ENCODE assay signal across 10 cellular contexts in the genomic region with DNA sequence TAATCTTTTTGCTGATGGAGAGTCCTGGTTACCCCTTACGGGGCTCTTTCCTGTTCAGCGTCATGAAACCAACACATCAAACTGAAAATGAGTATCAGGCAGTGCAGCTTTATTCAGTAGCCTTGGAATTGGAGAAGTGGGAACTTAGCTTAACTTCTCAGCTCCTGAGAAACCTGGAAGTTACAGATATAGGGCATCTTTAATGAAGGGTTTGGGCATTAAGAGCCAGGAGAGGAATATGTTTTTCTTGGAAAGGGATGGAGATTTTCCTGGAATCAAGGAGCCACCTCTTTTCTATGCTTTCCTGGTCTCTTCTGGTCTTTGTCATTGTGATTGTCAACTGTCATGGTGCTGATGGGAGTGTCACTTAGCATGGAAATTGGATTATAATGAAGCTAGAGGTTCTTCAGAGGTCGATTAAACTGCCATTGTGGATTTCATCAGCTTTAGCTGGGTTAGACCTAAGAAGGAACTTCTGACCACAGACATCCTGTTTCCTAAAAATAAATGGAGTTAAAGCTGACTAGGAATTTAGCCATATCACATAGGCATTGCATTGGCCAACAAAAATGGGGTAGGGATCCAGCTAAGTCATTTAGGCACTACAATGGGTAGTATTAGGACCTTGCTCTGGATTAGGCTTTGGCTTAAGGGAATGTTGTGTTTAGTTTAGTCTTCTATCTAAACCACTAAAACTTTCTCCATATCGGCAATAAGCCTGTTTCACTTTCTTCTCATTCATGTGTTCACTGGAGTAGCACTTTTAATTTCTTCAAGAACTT.
DNase-seq lines count a peak whose midpoint lies in the region; ATAC-seq, FAIRE-seq and TF ChIP-seq lines count a peak whose summit lies in the region.
"Had no signal": no experiment of that assay in that cellular context is flagged by ENCODE, and none has a peak within 500 bp of the region (broad histone marks: within the 10 kb centered on the region; RNA-seq: fewer than 3 reads in every experiment).

No MANE protein-coding gene starts in this region.

- no peak for TF ChIP-seq CTCF in K562 (IDR thresholded peaks at IDR 0.05 in 2 of 3, conservative IDR thresholded peaks at IDR 0.05 in 1 of 3; ENCODE audit: insufficient read depth in 2 of 3, low read depth in 1 of 3, low read length in 3 of 3)
- TF ChIP-seq CTCF in uterus (IDR thresholded peaks at IDR 0.05): no peak
- no peak for TF ChIP-seq CTCF in heart right ventricle (IDR thresholded peaks at IDR 0.05)

- no peak overlapping the region for H3K27ac ChIP-seq in K562 (ENCODE audit: extremely low read depth, low read depth, low read length)
- no peak overlapping the region for H3K27ac ChIP-seq in uterus
- H3K27ac ChIP-seq in heart right ventricle: no peak overlapping the region
- H3K27ac ChIP-seq: parathyroid adenoma had no signal

- H2AFZ ChIP-seq in K562 (ENCODE audit: low read depth, low read length): no peak overlapping the region
- H2AFZ ChIP-seq: parathyroid adenoma had no signal

- no peak for TF ChIP-seq EP300 in K562 (IDR thresholded peaks at IDR 0.05; ENCODE audit: low read length)

- WGBS in K562 (ENCODE audit: insufficient coverage, low coverage, missing lambda C conversion rate): 2% methylated on average over 4 of the region's 4 CpGs
- WGBS in heart right ventricle, 2 donors: 73% methylated on average over 4 of the region's 4 CpGs

- H3K79me2 ChIP-seq in K562 (ENCODE audit: control insufficient read depth, insufficient read depth, low read length): no peaks in the 10 kb centered on the region

- H3K4me3 Mint-ChIP-seq in stimulated activated naive CD8-positive, alpha-beta T cell treated with anti-CD3 and anti-CD28 coated beads, Interleukin-15, Interleukin-2, amounts not matched to agents 100 ng/mL and 50 ng/mL, for 24 hours: peak overlapping the region; percentile 31

- no peaks in the 10 kb centered on the region for H3K27me3 Mint-ChIP-seq in stimulated activated naive CD8-positive, alpha-beta T cell treated with anti-CD3 and anti-CD28 coated beads, Interleukin-15, Interleukin-2, amounts not matched to agents 100 ng/mL and 50 ng/mL, for 24 hours

- no TSS peak for BruUV-seq in K562 (replicated peaks; lab: Mats Ljungman, UMichigan)

- no peaks in the 10 kb centered on the region for H4K20me1 ChIP-seq in K562 (replicated peaks; ENCODE audit: control insufficient read depth, insufficient read depth, low read length)

- H3K4me2 ChIP-seq in K562 (ENCODE audit: insufficient read depth, low read length): no peak overlapping the region

- TF ChIP-seq RAD21 in K562 (CRISPR knock-in tag; conservative IDR thresholded peaks at IDR 0.05 in 1 of 2, IDR thresholded peaks at IDR 0.05 in 1 of 2): no peak

- no peaks in the 10 kb centered on the region for H3K9me3 Mint-ChIP-seq in stimulated activated naive CD8-positive, alpha-beta T cell treated with anti-CD3 and anti-CD28 coated beads, Interleukin-15, Interleukin-2, amounts not matched to agents 100 ng/mL and 50 ng/mL, for 24 hours

- H3K27me3 ChIP-seq in K562 (ENCODE audit: control insufficient read depth in 2 of 2, insufficient read depth in 2 of 2, low read length in 2 of 2) (no peaks in the 10 kb centered on the region; a peak in 2 of 5 replicates), uterus (no peaks in the 10 kb centered on the region), heart right ventricle (no peaks in the 10 kb centered on the region)

- no peaks in the 10 kb centered on the region for H3K9me3 ChIP-seq in K562 (replicated peaks; ENCODE audit: control insufficient read depth, insufficient read depth, low read depth, low read length)
- H3K9me3 ChIP-seq in uterus: no peaks in the 10 kb centered on the region
- H3K9me3 ChIP-seq in heart right ventricle: peaks cover 0 to 12% (median 0%) of the 10 kb centered on the region in 11 donors

- peaks cover 22% of the 10 kb centered on the region for H3K4me1 Mint-ChIP-seq in stimulated activated naive CD8-positive, alpha-beta T cell treated with anti-CD3 and anti-CD28 coated beads, Interleukin-15, Interleukin-2, amounts not matched to agents 100 ng/mL and 50 ng/mL, for 24 hours (ENCODE audit: low read depth)

- H3K27ac Mint-ChIP-seq in stimulated activated naive CD8-positive, alpha-beta T cell treated with anti-CD3 and anti-CD28 coated beads, Interleukin-15, Interleukin-2, amounts not matched to agents 100 ng/mL and 50 ng/mL, for 24 hours: peak overlapping the region; percentile 78

- H3K4me1 ChIP-seq in K562 (replicated peaks in 1 of 2; ENCODE audit: control insufficient read depth in 2 of 2, insufficient read depth in 2 of 2, low read length in 2 of 2): no peaks in the 10 kb centered on the region
- H3K4me1 ChIP-seq in uterus: no peaks in the 10 kb centered on the region
- H3K4me1 ChIP-seq in heart right ventricle: peaks cover 0 to 19% (median 6%) of the 10 kb centered on the region in 9 donors
- H3K4me1 ChIP-seq: parathyroid adenoma had no signal

- intact Hi-C loops in K562 (cut with micrococcal nuclease): no loop called here
- intact Hi-C loops in uterus (cut with DNase I; ENCODE audit: low total_unique reads): no loop called here
- intact Hi-C loops in heart right ventricle (cut with DNase I): no loop called here

- no peaks in the 10 kb centered on the region for H3K9me1 ChIP-seq in K562 (ENCODE audit: control insufficient read depth, insufficient read depth, low read length)

- no peak for DNase-seq in stimulated activated naive CD8-positive, alpha-beta T cell treated with anti-CD3 and anti-CD28 coated beads, Interleukin-15, Interleukin-2, amounts not matched to agents 100 U/mL and 50 U/mL, for 24 hours
- DNase-seq in NOMO-1 (lab: John Stamatoyannopoulos, UW; ENCODE audit: unreplicated experiment in 2 of 2): peak; percentile 44 to 77
- no peak for DNase-seq in K562 (ENCODE audit: extremely low read depth in 1 of 4, low spot score in 3 of 4)
- DNase-seq in frontal cortex (ENCODE audit: low spot score in 2 of 2): no peak
- no peak for DNase-seq in uterus
- DNase-seq in heart right ventricle: no peak

- H3K4me3 ChIP-seq in K562 (no peak overlapping the region), uterus (no peak overlapping the region), heart right ventricle (no peak overlapping the region)

- FAIRE-seq in K562 (lab: Jason Lieb, UNC) (no peak), frontal cortex (lab: Jason Lieb, UNC) (no peak)
- FAIRE-seq: islet of Langerhans had no signal

- ATAC-seq in stimulated activated naive CD8-positive, alpha-beta T cell treated with anti-CD3 and anti-CD28 coated beads, Interleukin-15, Interleukin-2, amounts not matched to agents 100 U/mL and 50 U/mL, for 24 hours: no peak
- ATAC-seq in K562: no peak
- no peak for ATAC-seq in HG03025 (IDR thresholded peaks at IDR 0.05; ENCODE audit: low FRiP score, unreplicated experiment)
- no peak for ATAC-seq in heart right ventricle

- H3K36me3 ChIP-seq in K562 (ENCODE audit: control insufficient read depth, insufficient read depth, low read length) (no peaks in the 10 kb centered on the region), uterus (no peaks in the 10 kb centered on the region), heart right ventricle (peaks cover 0 to 6% (median 0%) of the 10 kb centered on the region in 9 donors)

- TF ChIP-seq POLR2A in K562 (conservative IDR thresholded peaks at IDR 0.05) (no peak), uterus (IDR thresholded peaks at IDR 0.05) (no peak)

- POLR2A ChIA-PET in K562 (lab: Yijun Ruan, JAX): no interaction called here

- H3K36me3 Mint-ChIP-seq in stimulated activated naive CD8-positive, alpha-beta T cell treated with anti-CD3 and anti-CD28 coated beads, Interleukin-15, Interleukin-2, amounts not matched to agents 100 ng/mL and 50 ng/mL, for 24 hours (ENCODE audit: low read depth): no peaks in the 10 kb centered on the region

- CTCF ChIA-PET in K562 (lab: Yijun Ruan, JAX; ENCODE audit: low intra/inter-chr PET ratio): no interaction called here

- in situ Hi-C loops in K562 (cut with MboI): no loop called here

- H3K9ac ChIP-seq in K562 (ENCODE audit: insufficient read depth in 1 of 2, low read depth in 2 of 2, low read length in 2 of 2): no peak overlapping the region
- H3K9ac ChIP-seq: parathyroid adenoma had no signal

TF ChIP-seq in K562, 482 proteins besides CTCF, POLR2A, EP300 and RAD21:
- TF ChIP-seq NR2C2 (CRISPR knock-in tag; IDR thresholded peaks at IDR 0.05): no peak
- TF ChIP-seq NR2C2 (tag; IDR thresholded peaks at IDR 0.05): peak; percentile 30; the same call in 1 of the 2 replicates
- TF ChIP-seq BACH1 (tag; IDR thresholded peaks at IDR 0.05): peak; percentile 63; the same call in 1 of the 2 replicates
- TF ChIP-seq EWSR1 (IDR thresholded peaks at IDR 0.05; ENCODE audit: borderline replicate concordance, low read depth, partially characterized antibody): no peak
- no peak for TF ChIP-seq ZNF561 (CRISPR knock-in tag; conservative IDR thresholded peaks at IDR 0.05)
- TF ChIP-seq, protein P1, sequence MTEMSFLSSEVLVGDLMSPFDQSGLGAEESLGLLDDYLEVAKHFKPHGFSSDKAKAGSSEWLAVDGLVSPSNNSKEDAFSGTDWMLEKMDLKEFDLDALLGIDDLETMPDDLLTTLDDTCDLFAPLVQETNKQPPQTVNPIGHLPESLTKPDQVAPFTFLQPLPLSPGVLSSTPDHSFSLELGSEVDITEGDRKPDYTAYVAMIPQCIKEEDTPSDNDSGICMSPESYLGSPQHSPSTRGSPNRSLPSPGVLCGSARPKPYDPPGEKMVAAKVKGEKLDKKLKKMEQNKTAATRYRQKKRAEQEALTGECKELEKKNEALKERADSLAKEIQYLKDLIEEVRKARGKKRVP (CRISPR knock-in tag; IDR thresholded peaks at IDR 0.05): peak; percentile 58; the same call in 1 of the 2 replicates
- TF ChIP-seq CEBPG (CRISPR knock-in tag; IDR thresholded peaks at IDR 0.05): no peak
- TF ChIP-seq CEBPG (tag; conservative IDR thresholded peaks at IDR 0.05 in 1 of 2, IDR thresholded peaks at IDR 0.05 in 1 of 2): peak; percentile 64 to 71

Comparison
In these comparisons a context has a peak if more than half of its experiments do, and no peak if none do; other contexts are left out.
1. DNase-seq: peak in NOMO-1 (2 of 2); none in stimulated activated naive CD8-positive, alpha-beta T cell treated with anti-CD3 and anti-CD28 coated beads, Interleukin-15, Interleukin-2, amounts not matched to agents 100 U/mL and 50 U/mL, for 24 hours (single experiment), K562 (0 of 4), frontal cortex (0 of 2), uterus (0 of 2) and heart right ventricle (0 of 2).